In the genomic region with DNA sequence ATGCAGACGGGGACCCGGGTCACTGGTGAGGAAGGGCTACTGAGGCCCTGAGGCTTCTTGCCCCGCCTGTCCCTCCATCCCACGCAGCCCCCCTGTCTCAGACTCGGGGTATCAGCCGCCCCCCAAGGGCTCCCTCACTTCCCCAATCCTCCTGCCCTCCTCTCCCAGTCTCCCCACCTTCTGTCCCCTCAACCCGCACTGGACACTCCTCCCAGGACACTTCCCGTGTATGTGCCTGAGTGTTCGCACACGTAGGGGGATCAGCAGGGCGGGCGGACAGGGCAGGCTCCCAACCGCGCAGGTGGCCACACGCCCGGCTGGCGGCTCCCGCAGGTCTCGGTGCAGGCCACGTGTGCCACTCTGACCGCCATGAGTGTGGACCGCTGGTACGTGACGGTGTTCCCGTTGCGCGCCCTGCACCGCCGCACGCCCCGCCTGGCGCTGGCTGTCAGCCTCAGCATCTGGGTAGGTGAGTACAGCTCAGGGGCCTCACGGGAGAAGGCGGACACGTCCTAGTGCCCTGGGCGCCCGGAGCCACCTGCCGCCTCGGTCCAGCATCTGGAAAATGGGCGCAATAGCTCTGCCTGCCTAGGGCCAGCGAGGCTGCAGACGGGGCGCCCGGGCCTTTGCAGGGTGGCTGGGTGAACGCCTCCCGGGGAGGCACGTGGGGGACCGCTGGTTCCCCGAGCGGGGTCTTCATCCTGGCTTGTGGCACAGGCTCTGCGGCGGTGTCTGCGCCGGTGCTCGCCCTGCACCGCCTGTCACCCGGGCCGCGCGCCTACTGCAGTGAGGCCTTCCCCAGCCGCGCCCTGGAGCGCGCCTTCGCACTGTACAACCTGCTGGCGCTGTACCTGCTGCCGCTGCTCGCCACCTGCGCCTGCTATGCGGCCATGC, we compare ENCODE assay signal across 8 cellular contexts. TPM values are rescaled to one million over a fixed set of nuclear protein-coding genes. Genes with fewer than 3 reads are reported as not detected.
A peak's percentile ranks its signal among the peaks of the same experiment; 100 is the strongest.
DNase-seq lines count a peak whose midpoint lies in the region; ATAC-seq and TF ChIP-seq lines count a peak whose summit lies in the region.

No MANE protein-coding gene starts in this region.

- H3K27ac Mint-ChIP-seq in mesothelial cell of epicardium: no peak overlapping the region

- peaks cover 37% of the 10 kb centered on the region for H3K27me3 Mint-ChIP-seq in mesothelial cell of epicardium (ENCODE audit: low read depth)

- no peaks in the 10 kb centered on the region for H3K79me2 ChIP-seq in MM.1S (ENCODE audit: low read length)

- peak overlapping the region; percentile 28; the same call in 1 of the 2 replicates for H3K4me3 ChIP-seq in MM.1S (ENCODE audit: low read length)

- H3K9me3 Mint-ChIP-seq in mesothelial cell of epicardium: no peaks in the 10 kb centered on the region

- no peak overlapping the region for H2AFZ ChIP-seq in MM.1S (ENCODE audit: low read length)

- H4K20me1 ChIP-seq in MM.1S (ENCODE audit: insufficient read depth, low read length): no peaks in the 10 kb centered on the region

- no peak for ATAC-seq in GM21786 (IDR thresholded peaks at IDR 0.05; ENCODE audit: unreplicated experiment)

- H3K4me1 ChIP-seq in MM.1S (ENCODE audit: low read length): peaks cover 5% of the 10 kb centered on the region

- H3K9me2 ChIP-seq in MM.1S (replicated peaks; ENCODE audit: insufficient read depth, low read length): no peaks in the 10 kb centered on the region

- TF ChIP-seq CTCF in MM.1S (IDR thresholded peaks at IDR 0.05; ENCODE audit: low read length) (no peak), mesothelial cell of epicardium (IDR thresholded peaks at IDR 0.05; ENCODE audit: unreplicated experiment) (no peak)

- peak overlapping the region; percentile 6 for H3K4me3 Mint-ChIP-seq in mesothelial cell of epicardium

- no peaks in the 10 kb centered on the region for H3K9me3 ChIP-seq in MM.1S (replicated peaks; ENCODE audit: insufficient read depth, low read length)

- H3F3A ChIP-seq in MM.1S (ENCODE audit: insufficient read depth, low read length): peaks cover 4% of the 10 kb centered on the region; the same call in 1 of the 2 replicates

- no peaks in the 10 kb centered on the region for H3K36me3 ChIP-seq in MM.1S (replicated peaks; ENCODE audit: insufficient read depth, low read length)

- H3K4me2 ChIP-seq in MM.1S (ENCODE audit: low read depth, low read length): 0 out of 2 replicates have a peak overlapping the region, but pooled peaks have one; percentile 22

- H3K27ac ChIP-seq in MM.1S (ENCODE audit: low read length): no peak overlapping the region

- H3K36me3 Mint-ChIP-seq in mesothelial cell of epicardium: no peaks in the 10 kb centered on the region

- H3K9ac ChIP-seq in MM.1S (ENCODE audit: low read length): no peak overlapping the region

- DNase-seq in COR-L47 (lab: John Stamatoyannopoulos, UW) (peak; percentile 87), MM.1S (no peak), mesothelial cell of epicardium (ENCODE audit: low spot score in 2 of 2, unreplicated experiment in 2 of 2) (no peak), hypothalamus (lab: John Stamatoyannopoulos, UW) (no peak), NCI-H446 (lab: John Stamatoyannopoulos, UW) (no peak), OCI-M2 (lab: John Stamatoyannopoulos, UW; ENCODE audit: unreplicated experiment) (no peak)
- peak; percentile 74 for DNase-seq in activated CD8-positive, alpha-beta memory T cell treated with anti-CD3 and anti-CD28 coated beads for 24 hours

- H3K27me3 ChIP-seq in MM.1S (replicated peaks; ENCODE audit: insufficient read depth, low read length): peaks cover 46% of the 10 kb centered on the region

- peaks cover 11% of the 10 kb centered on the region for H3K4me1 Mint-ChIP-seq in mesothelial cell of epicardium

RNA-seq across cellular contexts. Expression of gene KISS1R, which starts 2.3 kb away (rescaled TPM):
- total RNA-seq in mesothelial cell of epicardium: 1.0 to 1.5 TPM (median 1.1 TPM) in 3 replicates

RNA-seq across cellular contexts. Expression of gene R3HDM4, which starts 6.4 kb away (rescaled TPM):
- 47.4 to 50.5 TPM (median 49.5 TPM) in 3 replicates for total RNA-seq in mesothelial cell of epicardium

RNA-seq across cellular contexts. Expression of gene ARID3A, which starts 6.4 kb away (rescaled TPM):
- total RNA-seq in mesothelial cell of epicardium: 65.9 to 72.4 TPM (median 70.6 TPM) in 3 replicates

RNA-seq across cellular contexts. Expression of gene RNU6-9, which starts 26.1 kb away (rescaled TPM):
- total RNA-seq in mesothelial cell of epicardium: not detected in 3 replicates

RNA-seq across cellular contexts. Expression of gene MED16, which starts 26.4 kb away (rescaled TPM):
- 79.8 to 87.8 TPM (median 80.0 TPM) in 3 replicates for total RNA-seq in mesothelial cell of epicardium

Comparison
In these comparisons a context has a peak if more than half of its experiments do, and no peak if none do; other contexts are left out.
1. DNase-seq: peak in COR-L47 (single experiment) and activated CD8-positive, alpha-beta memory T cell treated with anti-CD3 and anti-CD28 coated beads for 24 hours (single experiment); none in MM.1S (single experiment), mesothelial cell of epicardium (0 of 2), hypothalamus (0 of 51), NCI-H446 (0 of 2) and OCI-M2 (single experiment).